Comparison of ENCODE assay signal across 12 cellular contexts in the genomic region with DNA sequence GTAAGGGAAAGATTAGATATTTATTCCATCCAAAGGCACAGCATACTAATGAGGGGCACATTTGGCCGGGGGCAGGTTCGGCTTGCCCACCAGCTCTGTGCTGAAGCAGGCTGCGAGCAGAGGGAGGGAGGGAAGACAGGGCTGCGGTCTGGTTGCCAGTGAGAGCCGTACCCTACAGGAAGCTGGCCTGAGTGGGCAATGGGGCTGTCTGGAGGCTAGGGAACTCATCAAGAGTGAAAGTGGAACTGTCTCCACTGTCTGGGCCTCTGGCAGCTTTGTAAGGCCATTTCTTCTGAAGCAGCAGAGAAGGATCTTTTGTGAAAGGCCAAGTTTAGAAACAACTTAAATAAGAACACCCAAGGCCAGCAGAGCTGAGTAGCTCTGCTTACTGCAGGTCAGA. TPM values are rescaled to one million over a fixed set of nuclear protein-coding genes. Genes with fewer than 3 reads are reported as not detected.
DNase-seq lines count a peak whose midpoint lies in the region; ATAC-seq and TF ChIP-seq lines count a peak whose summit lies in the region.
"Had no signal": no experiment of that assay in that cellular context is flagged by ENCODE, and none has a peak within 500 bp of the region (broad histone marks: within the 10 kb centered on the region; RNA-seq: fewer than 3 reads in every experiment).

No MANE protein-coding gene starts in this region.

- peak; percentile 70 to 83 for DNase-seq in NOMO-1 (lab: John Stamatoyannopoulos, UW; ENCODE audit: unreplicated experiment in 2 of 2)
- DNase-seq in pons (ENCODE audit: low spot score): peak; percentile 83
- no peak for DNase-seq in DMS79 treated with DMSO at 0.1 percent for 48 hours (lab: John Stamatoyannopoulos, UW)
- no peak for DNase-seq in progenitor cell of endocrine pancreas (ENCODE audit: low spot score, unreplicated experiment)
- no peak for DNase-seq in SHP77 (lab: John Stamatoyannopoulos, UW)
- DNase-seq: NCI-H2029 treated with DMSO at 0.1 percent for 48 hours, T-helper 2 cell had no signal

- H3K27ac Mint-ChIP-seq in progenitor cell of endocrine pancreas: no peak overlapping the region
- H3K27ac Mint-ChIP-seq: activated T-helper 2 cell treated with anti-CD3 and anti-CD28 coated beads, Interferon-gamma antibody, Interleukin-2, Interleukin-4, amounts not matched to agents 10 μg/mL and 5 μg/mL and 100 μg/mL, durations not matched to agents 14 hours and 24 hours and 36 hours had no signal

- ATAC-seq in GM18868 (IDR thresholded peaks at IDR 0.05; ENCODE audit: unreplicated experiment) (peak; percentile 72), HG02623 (IDR thresholded peaks at IDR 0.05; ENCODE audit: unreplicated experiment) (peak; percentile 57), HG03097 (IDR thresholded peaks at IDR 0.05; ENCODE audit: low FRiP score, unreplicated experiment) (no peak)

- no peaks in the 10 kb centered on the region for H3K9me3 Mint-ChIP-seq in progenitor cell of endocrine pancreas (ENCODE audit: low read depth)
- H3K9me3 Mint-ChIP-seq: activated T-helper 2 cell treated with anti-CD3 and anti-CD28 coated beads, Interferon-gamma antibody, Interleukin-2, Interleukin-4, amounts not matched to agents 10 μg/mL and 5 μg/mL and 100 μg/mL, durations not matched to agents 14 hours and 24 hours and 36 hours had no signal

- H3K36me3 Mint-ChIP-seq in progenitor cell of endocrine pancreas (ENCODE audit: insufficient read depth): no peaks in the 10 kb centered on the region

- H3K27me3 Mint-ChIP-seq in progenitor cell of endocrine pancreas: peaks cover 42% of the 10 kb centered on the region

- no peak overlapping the region for H3K4me3 Mint-ChIP-seq in progenitor cell of endocrine pancreas (ENCODE audit: low read depth)

- H3K4me1 Mint-ChIP-seq in progenitor cell of endocrine pancreas (ENCODE audit: low read depth): peaks cover 6% of the 10 kb centered on the region

- no peak for TF ChIP-seq CTCF in progenitor cell of endocrine pancreas (IDR thresholded peaks at IDR 0.05; ENCODE audit: unreplicated experiment)

RNA-seq across cellular contexts. Expression of a gene that starts 27.0 kb away (rescaled TPM):
- total RNA-seq in progenitor cell of endocrine pancreas: 0.98 and 1.2 TPM in 2 replicates
- total RNA-seq: activated T-helper 2 cell treated with anti-CD3 and anti-CD28 coated beads, Interferon-gamma antibody, Interleukin-2, Interleukin-4, amounts not matched to agents 10 μg/mL and 5 μg/mL and 100 μg/mL, durations not matched to agents 14 hours and 24 hours and 36 hours; kidney epithelial cell had no signal

Comparison
In these comparisons a context has a peak if more than half of its experiments do, and no peak if none do; other contexts are left out.
1. DNase-seq: peak in NOMO-1 (2 of 2) and pons (single experiment); none in DMS79 treated with DMSO at 0.1 percent for 48 hours (single experiment), progenitor cell of endocrine pancreas (single experiment) and SHP77 (0 of 2).